In the genomic region with DNA sequence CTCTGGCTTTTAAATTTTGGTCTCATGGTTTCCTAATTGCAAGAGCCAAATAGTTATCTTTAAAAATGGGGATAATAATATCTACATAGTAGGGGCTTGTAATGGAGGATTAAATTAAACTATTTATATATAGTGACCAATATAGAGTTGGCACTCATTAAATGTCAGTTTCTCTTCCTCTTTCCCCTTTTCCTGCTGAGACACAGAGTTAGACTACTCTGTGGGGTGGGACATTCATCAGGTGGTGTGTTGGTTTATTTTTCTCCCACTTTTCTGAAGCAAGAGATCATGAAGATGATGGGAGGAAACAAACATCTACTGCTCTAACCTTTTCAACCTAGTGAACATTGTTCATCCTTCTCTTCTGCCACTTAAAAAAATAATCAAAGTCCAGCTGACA, we compare ENCODE assay signal across 19 cellular contexts. TPM values are rescaled to one million over a fixed set of nuclear protein-coding genes. Genes with fewer than 3 reads are reported as not detected.
DNase-seq lines count a peak whose midpoint lies in the region; ATAC-seq, FAIRE-seq and TF ChIP-seq lines count a peak whose summit lies in the region.
"Had no signal": no experiment of that assay in that cellular context is flagged by ENCODE, and none has a peak within 500 bp of the region (broad histone marks: within the 10 kb centered on the region; RNA-seq: fewer than 3 reads in every experiment).

No MANE protein-coding gene starts in this region.

- H3K9ac ChIP-seq in kidney (ENCODE audit: low read length in 2 of 2), result no peak overlapping the region

- no peak; the same call in 1 of the 2 replicates for TF ChIP-seq POLR2A in GM12892 (IDR thresholded peaks at IDR 0.05; ENCODE audit: low read depth, low read length)

- H3K9me3 ChIP-seq in CD4-positive, alpha-beta T cell (ENCODE audit: control insufficient read depth, low read length), result no peaks in the 10 kb centered on the region
- H3K9me3 ChIP-seq in kidney (ENCODE audit: control insufficient read depth in 1 of 2, low read length in 2 of 2), result no peaks in the 10 kb centered on the region
- H3K9me3 ChIP-seq: BE2C, esophagus muscularis mucosa, right lobe of liver, transverse colon had no signal

- CTCF ChIA-PET in CD4-positive, alpha-beta T cell (lab: Charles Lee), result interaction anchor here (1.1 to 4.0 kb wide), 4 partner anchors 9 to 94 kb away, joined by 3 to 15 read pairs (median 10); no protein-coding TSS in a partner anchor

- no peaks in the 10 kb centered on the region for H3K36me3 Mint-ChIP-seq in CD4-positive, alpha-beta T cell (ENCODE audit: low read depth)

- ATAC-seq in CD4-positive, alpha-beta T cell (ENCODE audit: poor library complexity), result no peak
- no peak for ATAC-seq in HG03175 (IDR thresholded peaks at IDR 0.05; ENCODE audit: unreplicated experiment)
- ATAC-seq in GM21515 (IDR thresholded peaks at IDR 0.05; ENCODE audit: unreplicated experiment), result no peak
- ATAC-seq: GM23338 had no signal

- intact Hi-C loops in CD4-positive, alpha-beta T cell (cut with DNase I, micrococcal nuclease), result loop anchor here in 1 of 2 experiments (5.0 kb wide), 1 partner anchor 95 kb away; no protein-coding TSS in a partner anchor
- intact Hi-C loops in kidney (cut with DNase I), result no loop called here

- POLR2A ChIA-PET in CD4-positive, alpha-beta T cell (lab: Charles Lee), result interaction anchor here (1.5 to 6.4 kb wide), 3 partner anchors 10 to 94 kb away, joined by 4 to 116 read pairs (median 29); partner anchors contain the start of gene RAP1A

- H3K9me3 Mint-ChIP-seq in CD4-positive, alpha-beta T cell, result no peaks in the 10 kb centered on the region

- no peaks in the 10 kb centered on the region for H3K27me3 ChIP-seq in CD4-positive, alpha-beta T cell (ENCODE audit: control insufficient read depth, insufficient read depth, low read length)
- H3K27me3 ChIP-seq: BE2C, esophagus muscularis mucosa, right lobe of liver, transverse colon had no signal

- no peak overlapping the region for H3K27ac ChIP-seq in CD4-positive, alpha-beta T cell (ENCODE audit: low read depth, low read length)
- no peak overlapping the region for H3K27ac ChIP-seq in kidney (ENCODE audit: low read depth in 2 of 2, low read length in 2 of 2)
- H3K27ac ChIP-seq: esophagus muscularis mucosa, right lobe of liver had no signal

- TF ChIP-seq CTCF in CD4-positive, alpha-beta T cell (IDR thresholded peaks at IDR 0.05), result no peak
- no peak for TF ChIP-seq CTCF in kidney (IDR thresholded peaks at IDR 0.05; ENCODE audit: borderline replicate concordance, extremely low read depth, insufficient read depth)

- H3K4me3 Mint-ChIP-seq in CD4-positive, alpha-beta T cell, result no peak overlapping the region
- H3K4me3 Mint-ChIP-seq: GM23338 had no signal

- peak; percentile 72 for FAIRE-seq in GM12892 (lab: Jason Lieb, UNC)
- no peak for FAIRE-seq in kidney (lab: Jason Lieb, UNC)

- H3K27ac Mint-ChIP-seq in CD4-positive, alpha-beta T cell, result peak overlapping the region; percentile 84
- H3K27ac Mint-ChIP-seq: GM23338 had no signal

- no peaks in the 10 kb centered on the region for H3K27me3 Mint-ChIP-seq in CD4-positive, alpha-beta T cell

- no peaks in the 10 kb centered on the region for H3K36me3 ChIP-seq in kidney (ENCODE audit: control insufficient read depth in 1 of 2, insufficient read depth in 2 of 2, low read length in 2 of 2)
- H3K36me3 ChIP-seq: BE2C, esophagus muscularis mucosa, right lobe of liver, transverse colon had no signal

- H3K4me3 ChIP-seq in kidney (ENCODE audit: low read length in 2 of 2), result no peak overlapping the region
- H3K4me3 ChIP-seq: esophagus muscularis mucosa, GM23338, right lobe of liver, transverse colon had no signal

- H3K4me1 Mint-ChIP-seq in CD4-positive, alpha-beta T cell (ENCODE audit: low read depth), result peaks cover 92% of the 10 kb centered on the region
- H3K4me1 Mint-ChIP-seq: GM23338 had no signal

- in situ Hi-C loops in G401 (cut with HindIII; ENCODE audit: low sequenced_read_pairs), result no loop called here

- DNase-seq in CD4-positive, alpha-beta T cell, result no peak
- DNase-seq in GM12892 (ENCODE audit: insufficient read length) (no peak), RPMI8226 (peak; percentile 50), germinal center (ENCODE audit: low spot score) (peak; percentile 36), kidney (no peak), G401 (ENCODE audit: low spot score) (no peak)
- DNase-seq: BE2C; dermis blood vessel endothelial cell; DMS79 treated with DMSO at 0.1 percent for 48 hours; mesendoderm; NCI-H2029 treated with DMSO at 0.1 percent for 48 hours; NCI-H526; right lobe of liver; stimulated activated CD4-positive, alpha-beta T cell treated with anti-CD3 and anti-CD28 coated beads, Interleukin-2, amount 100 ng/mL, for 48 hours; transverse colon had no signal

- H3K4me1 ChIP-seq in kidney (ENCODE audit: control insufficient read depth in 1 of 2, insufficient read depth in 1 of 2, low read depth in 1 of 2, low read length in 2 of 2), result no peaks in the 10 kb centered on the region
- H3K4me1 ChIP-seq: BE2C had no signal

RNA-seq across cellular contexts. Expression of gene RAP1A, which starts 17.3 kb away (rescaled TPM):
- total RNA-seq in CD4-positive, alpha-beta T cell, result 10 to 100 TPM; 63.8 to 67.1 TPM
- 255 TPM for polyA plus RNA-seq in GM12892 (2012; ENCODE audit: missing spikeins)
- 91.3 TPM for total RNA-seq in kidney
- 55.8 TPM for polyA plus RNA-seq in kidney (ENCODE audit: insufficient read depth, low read depth, low replicate concordance)
- 29.9 and 38.6 TPM in 2 replicates for total RNA-seq in G401 (2014; rRNA removed; shearing (Covaris generic))

Comparison
In these comparisons a context has a peak if more than half of its experiments do, and no peak if none do; other contexts are left out.
1. DNase-seq: peak in RPMI8226 (single experiment) and germinal center (single experiment); none in CD4-positive, alpha-beta T cell (0 of 10), GM12892 (single experiment), kidney (single experiment) and G401 (single experiment).